ENCODE assay signal across 1 cellular context in the genomic region with DNA sequence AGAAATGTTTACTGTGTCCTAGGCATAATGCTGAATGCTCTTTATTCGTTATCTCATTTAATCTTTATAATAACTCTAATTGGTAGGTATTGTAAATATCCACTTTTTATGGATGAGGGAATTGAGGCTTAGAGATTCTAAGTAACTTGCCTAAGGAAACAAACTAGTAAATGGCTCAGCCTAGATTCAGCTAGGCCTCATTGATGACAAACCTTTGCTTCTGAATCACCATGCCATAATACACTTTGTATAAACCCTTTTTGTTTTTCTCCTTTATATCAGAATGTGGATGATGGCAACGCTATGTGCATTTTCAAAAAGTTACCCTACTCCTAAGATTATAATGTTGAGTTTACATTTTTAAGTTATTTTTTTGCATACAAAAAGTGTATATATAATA.
TF ChIP-seq lines count a peak whose summit lies in the region.

No MANE protein-coding gene starts in this region.

TF ChIP-seq in HepG2, 621 proteins besides CTCF, POLR2A, EP300 and RAD21:
- TF ChIP-seq ZNF33B (CRISPR knock-in tag; IDR thresholded peaks at IDR 0.05) (no peak), PHF21A (CRISPR knock-in tag; IDR thresholded peaks at IDR 0.05) (no peak), GTF2F1 (IDR thresholded peaks at IDR 0.05; ENCODE audit: low read length) (no peak), LCORL (IDR thresholded peaks at IDR 0.05) (no peak), LCORL (CRISPR knock-in tag; IDR thresholded peaks at IDR 0.05) (no peak), ZBTB20 (CRISPR knock-in tag; IDR thresholded peaks at IDR 0.05; ENCODE audit: borderline replicate concordance, low read depth) (no peak), GATAD2A (CRISPR knock-in tag; IDR thresholded peaks at IDR 0.05) (no peak), ZNF775 (CRISPR knock-in tag; IDR thresholded peaks at IDR 0.05; ENCODE audit: borderline replicate concordance) (no peak), TFE3 (CRISPR knock-in tag; IDR thresholded peaks at IDR 0.05) (no peak), KDM6A (CRISPR knock-in tag; IDR thresholded peaks at IDR 0.05; ENCODE audit: low read depth) (no peak), SOX13 (IDR thresholded peaks at IDR 0.05) (no peak), SOX13 (CRISPR knock-in tag; conservative IDR thresholded peaks at IDR 0.05 in 1 of 2, IDR thresholded peaks at IDR 0.05 in 1 of 2) (no peak), DMAP1 (CRISPR knock-in tag; IDR thresholded peaks at IDR 0.05) (no peak)
- TF ChIP-seq, protein P1, sequence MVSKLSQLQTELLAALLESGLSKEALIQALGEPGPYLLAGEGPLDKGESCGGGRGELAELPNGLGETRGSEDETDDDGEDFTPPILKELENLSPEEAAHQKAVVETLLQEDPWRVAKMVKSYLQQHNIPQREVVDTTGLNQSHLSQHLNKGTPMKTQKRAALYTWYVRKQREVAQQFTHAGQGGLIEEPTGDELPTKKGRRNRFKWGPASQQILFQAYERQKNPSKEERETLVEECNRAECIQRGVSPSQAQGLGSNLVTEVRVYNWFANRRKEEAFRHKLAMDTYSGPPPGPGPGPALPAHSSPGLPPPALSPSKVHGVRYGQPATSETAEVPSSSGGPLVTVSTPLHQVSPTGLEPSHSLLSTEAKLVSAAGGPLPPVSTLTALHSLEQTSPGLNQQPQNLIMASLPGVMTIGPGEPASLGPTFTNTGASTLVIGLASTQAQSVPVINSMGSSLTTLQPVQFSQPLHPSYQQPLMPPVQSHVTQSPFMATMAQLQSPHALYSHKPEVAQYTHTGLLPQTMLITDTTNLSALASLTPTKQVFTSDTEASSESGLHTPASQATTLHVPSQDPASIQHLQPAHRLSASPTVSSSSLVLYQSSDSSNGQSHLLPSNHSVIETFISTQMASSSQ (IDR thresholded peaks at IDR 0.05; ENCODE audit: low read depth) = no peak
- TF ChIP-seq, protein P1 (CRISPR knock-in tag; IDR thresholded peaks at IDR 0.05; ENCODE audit: borderline replicate concordance) = no peak
- TF ChIP-seq, protein P2, sequence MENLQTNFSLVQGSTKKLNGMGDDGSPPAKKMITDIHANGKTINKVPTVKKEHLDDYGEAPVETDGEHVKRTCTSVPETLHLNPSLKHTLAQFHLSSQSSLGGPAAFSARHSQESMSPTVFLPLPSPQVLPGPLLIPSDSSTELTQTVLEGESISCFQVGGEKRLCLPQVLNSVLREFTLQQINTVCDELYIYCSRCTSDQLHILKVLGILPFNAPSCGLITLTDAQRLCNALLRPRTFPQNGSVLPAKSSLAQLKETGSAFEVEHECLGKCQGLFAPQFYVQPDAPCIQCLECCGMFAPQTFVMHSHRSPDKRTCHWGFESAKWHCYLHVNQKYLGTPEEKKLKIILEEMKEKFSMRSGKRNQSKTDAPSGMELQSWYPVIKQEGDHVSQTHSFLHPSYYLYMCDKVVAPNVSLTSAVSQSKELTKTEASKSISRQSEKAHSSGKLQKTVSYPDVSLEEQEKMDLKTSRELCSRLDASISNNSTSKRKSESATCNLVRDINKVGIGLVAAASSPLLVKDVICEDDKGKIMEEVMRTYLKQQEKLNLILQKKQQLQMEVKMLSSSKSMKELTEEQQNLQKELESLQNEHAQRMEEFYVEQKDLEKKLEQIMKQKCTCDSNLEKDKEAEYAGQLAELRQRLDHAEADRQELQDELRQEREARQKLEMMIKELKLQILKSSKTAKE (CRISPR knock-in tag; IDR thresholded peaks at IDR 0.05; ENCODE audit: borderline replicate concordance) = no peak
